ENCODE assay signal across 8 cellular contexts in the genomic region with DNA sequence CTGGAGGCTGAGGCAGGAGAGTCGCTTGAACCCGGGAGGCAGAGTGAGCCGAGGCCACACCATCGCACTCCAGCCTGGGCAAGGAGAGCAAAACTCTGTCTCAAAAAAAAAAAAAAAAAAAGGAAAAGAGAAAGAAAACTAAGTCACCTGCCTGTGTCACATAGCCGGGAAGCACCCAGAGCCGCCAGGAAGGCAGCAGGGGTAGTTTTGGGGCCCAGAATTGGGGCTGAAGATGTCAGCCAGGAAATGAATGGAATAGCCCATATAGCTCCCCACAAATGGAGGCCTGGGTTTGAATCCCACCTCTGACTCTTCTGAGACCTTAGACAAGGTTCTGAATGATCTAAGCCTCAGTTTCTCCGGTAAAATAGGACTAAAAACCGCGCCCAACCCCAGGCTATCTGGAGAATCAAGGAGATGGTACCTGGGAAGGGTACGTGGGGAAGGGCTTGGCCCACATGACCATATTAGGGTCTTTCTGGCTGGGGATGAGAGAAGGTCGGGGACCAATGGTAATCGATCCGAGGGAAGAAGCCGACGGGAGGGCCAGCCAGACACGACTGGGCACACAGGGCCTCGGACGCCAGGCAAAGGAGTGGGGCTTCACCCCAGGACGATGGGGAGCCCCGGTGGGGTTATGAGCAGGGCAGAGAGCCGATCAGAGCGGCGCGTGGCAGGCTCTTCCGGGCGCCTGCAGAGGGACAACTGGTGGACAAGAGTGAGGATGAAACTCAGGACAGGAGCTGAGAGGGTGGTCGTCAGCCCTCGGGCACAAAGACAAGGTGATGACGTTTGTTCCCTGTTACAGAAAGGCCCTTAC. TPM values are rescaled to one million over a fixed set of nuclear protein-coding genes. Genes with fewer than 3 reads are reported as not detected.
DNase-seq lines count a peak whose midpoint lies in the region; ATAC-seq and TF ChIP-seq lines count a peak whose summit lies in the region.

No MANE protein-coding gene starts in this region.

- H3K27me3 ChIP-seq in mammary epithelial cell (ENCODE audit: insufficient read depth, low read length) = peaks cover 25% of the 10 kb centered on the region
- H3K27me3 ChIP-seq in lower lobe of right lung (ENCODE audit: low read depth) = peaks cover 33% of the 10 kb centered on the region
- peaks cover 0 to 36% (median 17%) of the 10 kb centered on the region in 4 donors for H3K27me3 ChIP-seq in upper lobe of left lung

- dilution Hi-C loops in mammary epithelial cell (cut with HindIII; ENCODE audit: low sequenced_read_pairs) = no loop called here

- H3K79me2 ChIP-seq in mammary epithelial cell (ENCODE audit: insufficient read depth, low read length) = no peaks in the 10 kb centered on the region

- peak overlapping the region; percentile 78 for H3K4me2 ChIP-seq in mammary epithelial cell (ENCODE audit: insufficient read depth, low read depth, low read length)

- TF ChIP-seq CTCF in GM12875 (IDR thresholded peaks at IDR 0.05; ENCODE audit: borderline replicate concordance, insufficient read depth, low read depth, low read length) (no peak), LNCaP clone FGC (IDR thresholded peaks at IDR 0.05; ENCODE audit: control insufficient read depth, extremely low read depth, insufficient read depth) (no peak), mammary epithelial cell (conservative IDR thresholded peaks at IDR 0.05 in 1 of 2, IDR thresholded peaks at IDR 0.05 in 1 of 2; ENCODE audit: extremely low read depth in 1 of 2, insufficient read depth in 1 of 2, low read depth in 1 of 2, low read length in 2 of 2) (peak in 1 of 2 donors; percentile 1), lower lobe of right lung (IDR thresholded peaks at IDR 0.05) (no peak), upper lobe of left lung (IDR thresholded peaks at IDR 0.05) (peak in 1 of 6 experiments; percentile 12)

- DNase-seq in LNCaP clone FGC (ENCODE audit: low read depth) = no peak
- DNase-seq in mammary epithelial cell = no peak
- no peak for DNase-seq in lower lobe of right lung
- no peak for DNase-seq in upper lobe of left lung
- no peak for DNase-seq in middle frontal gyrus (ENCODE audit: extremely low spot score, low spot score)
- DNase-seq in NCI-H1436 treated with DMSO at 0.1 percent for 48 hours (lab: John Stamatoyannopoulos, UW) = no peak

- H3K9ac ChIP-seq in mammary epithelial cell (ENCODE audit: insufficient read depth, low read length) = no peak overlapping the region

- H3K9me3 ChIP-seq in mammary epithelial cell (replicated peaks; ENCODE audit: insufficient read depth, low read length) (no peaks in the 10 kb centered on the region), lower lobe of right lung (no peaks in the 10 kb centered on the region), upper lobe of left lung (no peaks in the 10 kb centered on the region)

- H3K4me1 ChIP-seq in mammary epithelial cell (ENCODE audit: insufficient read depth, low read length) (peaks cover 23% of the 10 kb centered on the region), lower lobe of right lung (peaks cover 43% of the 10 kb centered on the region), upper lobe of left lung (peaks cover 30 to 55% (median 40%) of the 10 kb centered on the region in 4 donors)

- no TSS peak for BruUV-seq in mammary epithelial cell (replicated peaks; lab: Mats Ljungman, UMichigan)

- no peak for TF ChIP-seq POLR2A in upper lobe of left lung (IDR thresholded peaks at IDR 0.05)

- 32% methylated on average over 14 of the region's 29 CpGs for WGBS in mammary epithelial cell (ENCODE audit: low coverage, missing lambda C conversion rate)
- WGBS in upper lobe of left lung, 2 donors = 21 to 25% methylated on average over 27 of the region's 29 CpGs

- H3K4me3 ChIP-seq in GM12875 (ENCODE audit: low read depth, low read length) (peak overlapping the region; percentile 35), LNCaP clone FGC (ENCODE audit: low read depth, low read length) (peak overlapping the region; percentile 51), mammary epithelial cell (replicated peaks in 1 of 3; ENCODE audit: insufficient read depth in 1 of 3, low read depth in 2 of 3, low read length in 3 of 3) (peak overlapping the region in 2 of 3 experiments; percentile 33 to 65), lower lobe of right lung (peak overlapping the region; percentile 87), upper lobe of left lung (peak overlapping the region; percentile 8 to 91 (median 79))

- no peak for TF ChIP-seq EP300 in upper lobe of left lung (IDR thresholded peaks at IDR 0.05)

- peak overlapping the region; percentile 56 for H2AFZ ChIP-seq in mammary epithelial cell (ENCODE audit: low read depth, low read length)

- H3K36me3 ChIP-seq in mammary epithelial cell (ENCODE audit: insufficient read depth, low read length) = no peaks in the 10 kb centered on the region
- peaks cover 18% of the 10 kb centered on the region for H3K36me3 ChIP-seq in lower lobe of right lung
- H3K36me3 ChIP-seq in upper lobe of left lung = peaks cover 0 to 19% (median 13%) of the 10 kb centered on the region in 4 donors

- intact Hi-C loops in mammary epithelial cell (cut with micrococcal nuclease) (loop anchor here (2.0 kb wide), 1 partner anchor 50 kb away; no protein-coding TSS in a partner anchor), lower lobe of right lung (cut with DNase I) (no loop called here)

- H3K27ac ChIP-seq in mammary epithelial cell (ENCODE audit: insufficient read depth, low read depth, low read length) (peak overlapping the region; percentile 14), lower lobe of right lung (peak overlapping the region; percentile 56), upper lobe of left lung (peak overlapping the region; percentile 56 to 85 (median 60))

- no peaks in the 10 kb centered on the region for H4K20me1 ChIP-seq in mammary epithelial cell (ENCODE audit: insufficient read depth, low read length)

- in situ Hi-C loops in mammary epithelial cell (cut with MboI; ENCODE audit: low sequenced_read_pairs in 2 of 2) = loop anchor here in 1 of 2 donors (25.0 kb wide), 1 partner anchor 115 kb away; no protein-coding TSS in a partner anchor

- CTCF ChIA-PET in mammary epithelial cell (lab: Charles Lee; ENCODE audit: low non-redundant PET) = no interaction called here

- ATAC-seq in GM21576 (IDR thresholded peaks at IDR 0.05; ENCODE audit: unreplicated experiment) (peak; percentile 25), lower lobe of right lung (peak; percentile 58 to 62), upper lobe of left lung (ENCODE audit: low FRiP score in 2 of 2) (peak in 1 of 2 donors; percentile 59)

RNA-seq across cellular contexts. Expression of a gene that starts 14.4 kb away (rescaled TPM):
- 100 to 1,000 TPM in 1 of 2 donors, 10 to 100 TPM in 1; 20.3 to 100 TPM for total RNA-seq in mammary epithelial cell
- 85.3 TPM for polyA plus RNA-seq in mammary epithelial cell
- 6.0 TPM for polyA minus RNA-seq in mammary epithelial cell
- 55.3 TPM for total RNA-seq in lower lobe of right lung
- 10 to 100 TPM; 50.2 to 83.3 (median 62.1) TPM for total RNA-seq in upper lobe of left lung

RNA-seq across cellular contexts. Expression of a gene that starts 19.7 kb away (rescaled TPM):
- total RNA-seq in mammary epithelial cell (under 1 TPM in 1 of 2 donors, not detected in 1; 0.24 TPM), lower lobe of right lung (not detected), upper lobe of left lung (under 1 TPM in 2 of 6 donors, not detected in 4; 0.34 to 0.37 TPM)
- 0.05 TPM for polyA plus RNA-seq in mammary epithelial cell
- polyA minus RNA-seq in mammary epithelial cell = not detected

Comparison
In these comparisons a context has a peak if more than half of its experiments do, and no peak if none do; other contexts are left out.
1. H3K4me3 ChIP-seq: peak in every context shown above with its lines; median percentile 87 in lower lobe of right lung; 79 in upper lobe of left lung; 51 in LNCaP clone FGC; 49 in mammary epithelial cell; 35 in GM12875.